ENCODE assay signal across 1 cellular context in genomic region chr5:10756539-10756938, GRCh38.
TF ChIP-seq lines count a peak whose summit lies in the region.

No MANE protein-coding gene starts in this region.

TF ChIP-seq in GM23338, 12 proteins besides CTCF, POLR2A, EP300 and RAD21 (continued from another document):
- TF ChIP-seq, protein P1, sequence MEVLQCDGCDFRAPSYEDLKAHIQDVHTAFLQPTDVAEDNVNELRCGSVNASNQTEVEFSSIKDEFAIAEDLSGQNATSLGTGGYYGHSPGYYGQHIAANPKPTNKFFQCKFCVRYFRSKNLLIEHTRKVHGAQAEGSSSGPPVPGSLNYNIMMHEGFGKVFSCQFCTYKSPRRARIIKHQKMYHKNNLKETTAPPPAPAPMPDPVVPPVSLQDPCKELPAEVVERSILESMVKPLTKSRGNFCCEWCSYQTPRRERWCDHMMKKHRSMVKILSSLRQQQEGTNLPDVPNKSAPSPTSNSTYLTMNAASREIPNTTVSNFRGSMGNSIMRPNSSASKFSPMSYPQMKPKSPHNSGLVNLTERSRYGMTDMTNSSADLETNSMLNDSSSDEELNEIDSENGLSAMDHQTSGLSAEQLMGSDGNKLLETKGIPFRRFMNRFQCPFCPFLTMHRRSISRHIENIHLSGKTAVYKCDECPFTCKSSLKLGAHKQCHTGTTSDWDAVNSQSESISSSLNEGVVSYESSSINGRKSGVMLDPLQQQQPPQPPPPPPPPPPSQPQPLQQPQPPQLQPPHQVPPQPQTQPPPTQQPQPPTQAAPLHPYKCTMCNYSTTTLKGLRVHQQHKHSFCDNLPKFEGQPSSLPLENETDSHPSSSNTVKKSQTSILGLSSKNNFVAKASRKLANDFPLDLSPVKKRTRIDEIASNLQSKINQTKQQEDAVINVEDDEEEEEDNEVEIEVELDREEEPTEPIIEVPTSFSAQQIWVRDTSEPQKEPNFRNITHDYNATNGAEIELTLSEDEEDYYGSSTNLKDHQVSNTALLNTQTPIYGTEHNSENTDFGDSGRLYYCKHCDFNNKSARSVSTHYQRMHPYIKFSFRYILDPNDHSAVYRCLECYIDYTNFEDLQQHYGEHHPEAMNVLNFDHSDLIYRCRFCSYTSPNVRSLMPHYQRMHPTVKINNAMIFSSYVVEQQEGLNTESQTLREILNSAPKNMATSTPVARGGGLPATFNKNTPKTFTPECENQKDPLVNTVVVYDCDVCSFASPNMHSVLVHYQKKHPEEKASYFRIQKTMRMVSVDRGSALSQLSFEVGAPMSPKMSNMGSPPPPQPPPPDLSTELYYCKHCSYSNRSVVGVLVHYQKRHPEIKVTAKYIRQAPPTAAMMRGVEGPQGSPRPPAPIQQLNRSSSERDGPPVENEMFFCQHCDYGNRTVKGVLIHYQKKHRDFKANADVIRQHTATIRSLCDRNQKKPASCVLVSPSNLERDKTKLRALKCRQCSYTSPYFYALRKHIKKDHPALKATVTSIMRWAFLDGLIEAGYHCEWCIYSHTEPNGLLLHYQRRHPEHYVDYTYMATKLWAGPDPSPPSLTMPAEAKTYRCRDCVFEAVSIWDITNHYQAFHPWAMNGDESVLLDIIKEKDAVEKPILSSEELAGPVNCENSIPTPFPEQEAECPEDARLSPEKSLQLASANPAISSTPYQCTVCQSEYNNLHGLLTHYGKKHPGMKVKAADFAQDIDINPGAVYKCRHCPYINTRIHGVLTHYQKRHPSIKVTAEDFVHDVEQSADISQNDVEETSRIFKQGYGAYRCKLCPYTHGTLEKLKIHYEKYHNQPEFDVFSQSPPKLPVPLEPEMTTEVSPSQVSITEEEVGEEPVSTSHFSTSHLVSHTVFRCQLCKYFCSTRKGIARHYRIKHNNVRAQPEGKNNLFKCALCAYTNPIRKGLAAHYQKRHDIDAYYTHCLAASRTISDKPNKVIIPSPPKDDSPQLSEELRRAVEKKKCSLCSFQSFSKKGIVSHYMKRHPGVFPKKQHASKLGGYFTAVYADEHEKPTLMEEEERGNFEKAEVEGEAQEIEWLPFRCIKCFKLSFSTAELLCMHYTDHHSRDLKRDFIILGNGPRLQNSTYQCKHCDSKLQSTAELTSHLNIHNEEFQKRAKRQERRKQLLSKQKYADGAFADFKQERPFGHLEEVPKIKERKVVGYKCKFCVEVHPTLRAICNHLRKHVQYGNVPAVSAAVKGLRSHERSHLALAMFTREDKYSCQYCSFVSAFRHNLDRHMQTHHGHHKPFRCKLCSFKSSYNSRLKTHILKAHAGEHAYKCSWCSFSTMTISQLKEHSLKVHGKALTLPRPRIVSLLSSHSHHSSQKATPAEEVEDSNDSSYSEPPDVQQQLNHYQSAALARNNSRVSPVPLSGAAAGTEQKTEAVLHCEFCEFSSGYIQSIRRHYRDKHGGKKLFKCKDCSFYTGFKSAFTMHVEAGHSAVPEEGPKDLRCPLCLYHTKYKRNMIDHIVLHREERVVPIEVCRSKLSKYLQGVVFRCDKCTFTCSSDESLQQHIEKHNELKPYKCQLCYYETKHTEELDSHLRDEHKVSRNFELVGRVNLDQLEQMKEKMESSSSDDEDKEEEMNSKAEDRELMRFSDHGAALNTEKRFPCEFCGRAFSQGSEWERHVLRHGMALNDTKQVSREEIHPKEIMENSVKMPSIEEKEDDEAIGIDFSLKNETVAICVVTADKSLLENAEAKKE (CRISPR knock-in tag; IDR thresholded peaks at IDR 0.05): no peak
- TF ChIP-seq JUNB (IDR thresholded peaks at IDR 0.05; ENCODE audit: unreplicated experiment): no peak
TF ChIP-seq in GM23338: peak in this region for 0.
